Comparison of ENCODE assay signal across 8 cellular contexts in genomic region chr10:106711313-106711906, GRCh38.
A peak's percentile ranks its signal among the peaks of the same experiment; 100 is the strongest.
DNase-seq lines count a peak whose midpoint lies in the region; ATAC-seq and TF ChIP-seq lines count a peak whose summit lies in the region.

No MANE protein-coding gene starts in this region.

- no peaks in the 10 kb centered on the region for H3K36me3 Mint-ChIP-seq in osteocyte (ENCODE audit: unreplicated experiment)

- peaks cover 0 to 6% (median 0%) of the 10 kb centered on the region in 4 donors for H3K27me3 ChIP-seq in esophagus muscularis mucosa

- H3K27ac Mint-ChIP-seq in osteocyte (ENCODE audit: unreplicated experiment): no peak overlapping the region

- H3K36me3 ChIP-seq in esophagus muscularis mucosa: no peaks in the 10 kb centered on the region

- no peaks in the 10 kb centered on the region for H3K4me1 ChIP-seq in esophagus muscularis mucosa

- no peak for TF ChIP-seq EP300 in esophagus muscularis mucosa (IDR thresholded peaks at IDR 0.05)

- H3K4me3 ChIP-seq in esophagus muscularis mucosa: no peak overlapping the region

- no peak overlapping the region for H3K27ac ChIP-seq in esophagus muscularis mucosa (replicated peaks in 1 of 4)

- no peak overlapping the region for H3K4me3 Mint-ChIP-seq in osteocyte (ENCODE audit: unreplicated experiment)

- TF ChIP-seq CTCF in esophagus muscularis mucosa (IDR thresholded peaks at IDR 0.05) (peak; percentile 14 to 61 (median 49)), osteocyte (IDR thresholded peaks at IDR 0.05) (peak; percentile 36)

- 84% methylated on average over 6 of the region's 6 CpGs for WGBS in esophagus muscularis mucosa

- H3K4me1 Mint-ChIP-seq in osteocyte (ENCODE audit: unreplicated experiment): no peaks in the 10 kb centered on the region

- no peaks in the 10 kb centered on the region for H3K9me3 Mint-ChIP-seq in osteocyte (ENCODE audit: unreplicated experiment)

- no peaks in the 10 kb centered on the region for H3K9me3 ChIP-seq in esophagus muscularis mucosa

- DNase-seq in DMS 273 (lab: John Stamatoyannopoulos, UW; ENCODE audit: unreplicated experiment): peak; percentile 54
- DNase-seq in DMS 273 treated with DMSO at 0.1 percent for 48 hours (lab: John Stamatoyannopoulos, UW): no peak
- peak; percentile 2 for DNase-seq in SKM-1 (lab: John Stamatoyannopoulos, UW; ENCODE audit: unreplicated experiment)
- DNase-seq in esophagus muscularis mucosa (ENCODE audit: extremely low spot score): no peak
- no peak for DNase-seq in osteocyte (ENCODE audit: extremely low spot score, unreplicated experiment)
- DNase-seq in hepatic stellate cell (ENCODE audit: low spot score): no peak

- ATAC-seq in GM21360 (IDR thresholded peaks at IDR 0.05; ENCODE audit: unreplicated experiment) (peak; percentile 90), HG03457 (IDR thresholded peaks at IDR 0.05; ENCODE audit: unreplicated experiment) (peak; percentile 65)

- no peak for TF ChIP-seq POLR2A in esophagus muscularis mucosa (IDR thresholded peaks at IDR 0.05; ENCODE audit: low read depth)

- intact Hi-C loops in esophagus muscularis mucosa (cut with DNase I): no loop called here

- no peaks in the 10 kb centered on the region for H3K27me3 Mint-ChIP-seq in osteocyte (ENCODE audit: unreplicated experiment)

Comparison
In these comparisons a context has a peak if more than half of its experiments do, and no peak if none do; other contexts are left out.
1. DNase-seq: peak in DMS 273 (single experiment) and SKM-1 (single experiment); none in DMS 273 treated with DMSO at 0.1 percent for 48 hours (single experiment), esophagus muscularis mucosa (single experiment), osteocyte (single experiment) and hepatic stellate cell (single experiment).